2 cellular contexts compared by ENCODE assay signal in genomic region chr6:42228305-42228704, GRCh38.
TF ChIP-seq lines count a peak whose summit lies in the region.

No MANE protein-coding gene starts in this region.

TF ChIP-seq in A549, 52 proteins besides CTCF, POLR2A, EP300 and RAD21:
- TF ChIP-seq POLR2AphosphoS2 (conservative IDR thresholded peaks at IDR 0.05; ENCODE audit: low read length) (no peak), KDM5A (IDR thresholded peaks at IDR 0.05) (no peak), SREBF2 (IDR thresholded peaks at IDR 0.05) (no peak), JUNB (IDR thresholded peaks at IDR 0.05) (no peak), BCL3 (IDR thresholded peaks at IDR 0.05) (no peak), TP53 (CRISPR knock-in tag; IDR thresholded peaks at IDR 0.05) (no peak), RFX5 (IDR thresholded peaks at IDR 0.05) (no peak), KDM1A (IDR thresholded peaks at IDR 0.05; ENCODE audit: low read depth) (no peak), ELK1 (IDR thresholded peaks at IDR 0.05; ENCODE audit: low read depth, low read length) (no peak), E2F6 (IDR thresholded peaks at IDR 0.05; ENCODE audit: borderline replicate concordance, low read depth) (no peak), GATA3 (IDR thresholded peaks at IDR 0.05; ENCODE audit: borderline replicate concordance) (no peak), NPAS2 (CRISPR knock-in tag; IDR thresholded peaks at IDR 0.05; ENCODE audit: borderline replicate concordance) (no peak), SMC3 (IDR thresholded peaks at IDR 0.05) (no peak), ZSCAN20 (CRISPR knock-in tag; IDR thresholded peaks at IDR 0.05) (no peak), USF2 (IDR thresholded peaks at IDR 0.05) (no peak)

TF ChIP-seq in K562, 482 proteins besides CTCF, POLR2A, EP300 and RAD21:
- TF ChIP-seq NFE2L1 (tag; IDR thresholded peaks at IDR 0.05; ENCODE audit: borderline replicate concordance, low read depth): no peak
- TF ChIP-seq RBM14 (IDR thresholded peaks at IDR 0.05; ENCODE audit: borderline replicate concordance, insufficient read depth, low read depth, low read length): no peak
- no peak for TF ChIP-seq TEAD4 (IDR thresholded peaks at IDR 0.05; ENCODE audit: low read length)
- TF ChIP-seq TEAD4 (CRISPR knock-in tag; IDR thresholded peaks at IDR 0.05; ENCODE audit: borderline replicate concordance): no peak
- TF ChIP-seq CEBPZ (IDR thresholded peaks at IDR 0.05; ENCODE audit: borderline replicate concordance, low read depth, low read length): no peak
- TF ChIP-seq ZNF41 (CRISPR knock-in tag; conservative IDR thresholded peaks at IDR 0.05): no peak
